In genomic region chr16:66620419-66620775, GRCh38 we compare ENCODE assay signal across 1 cellular context.
TF ChIP-seq lines count a peak whose summit lies in the region.

No MANE protein-coding gene starts in this region.

TF ChIP-seq in HEK293, 187 proteins besides CTCF, POLR2A, EP300 and RAD21 (continued from another document):
- peak; percentile 71; the same call in 1 of the 2 replicates for TF ChIP-seq PRDM6 (tag by site-specific recombination; IDR thresholded peaks at IDR 0.05)
- peak; percentile 48; the same call in 1 of the 2 replicates for TF ChIP-seq GLIS1 (tag by site-specific recombination; IDR thresholded peaks at IDR 0.05)
- TF ChIP-seq PATZ1 (tag by site-specific recombination; IDR thresholded peaks at IDR 0.05): peak; percentile 46; the same call in 1 of the 2 replicates
